17 cellular contexts compared by ENCODE assay signal in genomic region chr14:99116741-99117295, GRCh38.
DNase-seq lines count a peak whose midpoint lies in the region; ATAC-seq and TF ChIP-seq lines count a peak whose summit lies in the region.
"Had no signal": no experiment of that assay in that cellular context is flagged by ENCODE, and none has a peak within 500 bp of the region (broad histone marks: within the 10 kb centered on the region; RNA-seq: fewer than 3 reads in every experiment).

No MANE protein-coding gene starts in this region.

- CTCF ChIA-PET in activated CD4-positive, alpha-beta memory T cell treated with anti-CD3 and anti-CD28 coated beads, Interleukin-2, amount 10 ng/mL, durations not matched to agents 7 days and 5 days (lab: Charles Lee), result no interaction called here
- CTCF ChIA-PET in activated CD4-positive, alpha-beta memory T cell treated with anti-CD3 and anti-CD28 coated beads for 36 hours (lab: Charles Lee), result no interaction called here

- DNase-seq in activated CD4-positive, alpha-beta memory T cell treated with anti-CD3 and anti-CD28 coated beads, Interleukin-2, amount 10 ng/mL, durations not matched to agents 7 days and 5 days, result peak; percentile 6
- DNase-seq in activated CD4-positive, alpha-beta memory T cell treated with anti-CD3 and anti-CD28 coated beads for 36 hours, result no peak
- DNase-seq in right atrium auricular region (ENCODE audit: low spot score) (peak; percentile 9), heart right ventricle (no peak), lung (ENCODE audit: low spot score) (peak; percentile 26), NCI-H446 treated with DMSO at 0.1 percent for 48 hours (lab: John Stamatoyannopoulos, UW) (no peak)
- DNase-seq: COR-L47, DMS153, DMS79 treated with DMSO at 0.1 percent for 48 hours, EL, GOT3 had no signal

- ATAC-seq in heart right ventricle, result no peak
- ATAC-seq in lung (ENCODE audit: insufficient read depth, low FRiP score), result no peak
- no peak for ATAC-seq in GM21423 (IDR thresholded peaks at IDR 0.05; ENCODE audit: unreplicated experiment)
- ATAC-seq in HG03108 (IDR thresholded peaks at IDR 0.05; ENCODE audit: unreplicated experiment), result no peak
- ATAC-seq: CD8-positive, alpha-beta T cell; HCT116 had no signal

- no peaks in the 10 kb centered on the region for H3K36me3 Mint-ChIP-seq in activated CD4-positive, alpha-beta memory T cell treated with anti-CD3 and anti-CD28 coated beads, Interleukin-2, amount 10 ng/mL, durations not matched to agents 7 days and 5 days (ENCODE audit: low read depth)
- peaks cover 4% of the 10 kb centered on the region for H3K36me3 Mint-ChIP-seq in activated CD4-positive, alpha-beta memory T cell treated with anti-CD3 and anti-CD28 coated beads for 36 hours
- H3K36me3 Mint-ChIP-seq: CD14-positive monocyte; CD8-positive, alpha-beta T cell had no signal

- H3K27me3 ChIP-seq in right atrium auricular region (peaks cover 0 to 4% of the 10 kb centered on the region in 2 donors), heart right ventricle (peaks cover 8 to 58% (median 53%) of the 10 kb centered on the region in 7 donors), lung (ENCODE audit: control insufficient read depth, insufficient read depth) (peaks cover 11% of the 10 kb centered on the region)

- peaks cover 17% of the 10 kb centered on the region for H3K27me3 Mint-ChIP-seq in activated CD4-positive, alpha-beta memory T cell treated with anti-CD3 and anti-CD28 coated beads, Interleukin-2, amount 10 ng/mL, durations not matched to agents 7 days and 5 days
- peaks cover 4% of the 10 kb centered on the region for H3K27me3 Mint-ChIP-seq in activated CD4-positive, alpha-beta memory T cell treated with anti-CD3 and anti-CD28 coated beads for 36 hours

- no peaks in the 10 kb centered on the region for H3K4me1 Mint-ChIP-seq in activated CD4-positive, alpha-beta memory T cell treated with anti-CD3 and anti-CD28 coated beads, Interleukin-2, amount 10 ng/mL, durations not matched to agents 7 days and 5 days
- peaks cover 4% of the 10 kb centered on the region for H3K4me1 Mint-ChIP-seq in activated CD4-positive, alpha-beta memory T cell treated with anti-CD3 and anti-CD28 coated beads for 36 hours (ENCODE audit: low read depth)

- no peak overlapping the region for H3K27ac Mint-ChIP-seq in activated CD4-positive, alpha-beta memory T cell treated with anti-CD3 and anti-CD28 coated beads, Interleukin-2, amount 10 ng/mL, durations not matched to agents 7 days and 5 days
- no peak overlapping the region for H3K27ac Mint-ChIP-seq in activated CD4-positive, alpha-beta memory T cell treated with anti-CD3 and anti-CD28 coated beads for 36 hours
- H3K27ac Mint-ChIP-seq: CD14-positive monocyte; CD8-positive, alpha-beta T cell had no signal

- H3K4me3 ChIP-seq in right atrium auricular region (no peak overlapping the region), heart right ventricle (no peak overlapping the region), lung (no peak overlapping the region)

- 79 to 84% methylated on average over 9 of the region's 9 CpGs for WGBS in heart right ventricle, 2 donors
- WGBS in lung, 2 donors, result 88 to 92% methylated on average over 9 of the region's 9 CpGs

- H3K36me3 ChIP-seq in right atrium auricular region (no peaks in the 10 kb centered on the region), heart right ventricle (no peaks in the 10 kb centered on the region), lung (ENCODE audit: control insufficient read depth in 2 of 2, insufficient read depth in 2 of 2, low read length in 2 of 2) (no peaks in the 10 kb centered on the region)

- POLR2A ChIA-PET in activated CD4-positive, alpha-beta memory T cell treated with anti-CD3 and anti-CD28 coated beads, Interleukin-2, amount 10 ng/mL, durations not matched to agents 7 days and 5 days (lab: Charles Lee), result no interaction called here
- POLR2A ChIA-PET in activated CD4-positive, alpha-beta memory T cell treated with anti-CD3 and anti-CD28 coated beads for 36 hours (lab: Charles Lee), result no interaction called here

- no peaks in the 10 kb centered on the region for H3K9me3 Mint-ChIP-seq in activated CD4-positive, alpha-beta memory T cell treated with anti-CD3 and anti-CD28 coated beads, Interleukin-2, amount 10 ng/mL, durations not matched to agents 7 days and 5 days
- H3K9me3 Mint-ChIP-seq in activated CD4-positive, alpha-beta memory T cell treated with anti-CD3 and anti-CD28 coated beads for 36 hours, result peaks cover 15% of the 10 kb centered on the region

- H3K4me3 Mint-ChIP-seq in activated CD4-positive, alpha-beta memory T cell treated with anti-CD3 and anti-CD28 coated beads, Interleukin-2, amount 10 ng/mL, durations not matched to agents 7 days and 5 days, result no peak overlapping the region
- H3K4me3 Mint-ChIP-seq in activated CD4-positive, alpha-beta memory T cell treated with anti-CD3 and anti-CD28 coated beads for 36 hours, result no peak overlapping the region

- intact Hi-C loops in activated CD4-positive, alpha-beta memory T cell treated with anti-CD3 and anti-CD28 coated beads for 36 hours (cut with micrococcal nuclease), result no loop called here
- intact Hi-C loops in heart right ventricle (cut with DNase I), result no loop called here

- TF ChIP-seq CTCF in right atrium auricular region (IDR thresholded peaks at IDR 0.05), result no peak
- TF ChIP-seq CTCF in heart right ventricle (IDR thresholded peaks at IDR 0.05), result no peak
- TF ChIP-seq CTCF in lung (IDR thresholded peaks at IDR 0.05; ENCODE audit: control extremely low read depth, extremely low read depth), result no peak

- H3K27ac ChIP-seq in right atrium auricular region (no peak overlapping the region), heart right ventricle (no peak overlapping the region), lung (ENCODE audit: low read depth in 1 of 2, low read length in 1 of 2) (no peak overlapping the region)
- H3K27ac ChIP-seq: 22Rv1 had no signal

- peaks cover 0 to 22% of the 10 kb centered on the region in 2 donors for H3K9me3 ChIP-seq in right atrium auricular region
- H3K9me3 ChIP-seq in heart right ventricle, result peaks cover 0 to 23% (median 0%) of the 10 kb centered on the region in 11 donors
- H3K9me3 ChIP-seq in lung (ENCODE audit: control insufficient read depth in 2 of 2, insufficient read depth in 1 of 2, low read length in 1 of 2), result peaks cover 0 to 3% of the 10 kb centered on the region in 2 donors

- H3K4me1 ChIP-seq in right atrium auricular region, result no peaks in the 10 kb centered on the region
- H3K4me1 ChIP-seq in heart right ventricle, result no peaks in the 10 kb centered on the region
- H3K4me1 ChIP-seq in lung (ENCODE audit: control insufficient read depth in 2 of 2, insufficient read depth in 2 of 2, low read length in 2 of 2), result no peaks in the 10 kb centered on the region

Comparison
In these comparisons a context has a peak if more than half of its experiments do, and no peak if none do; other contexts are left out.
1. DNase-seq: peak in activated CD4-positive, alpha-beta memory T cell treated with anti-CD3 and anti-CD28 coated beads, Interleukin-2, amount 10 ng/mL, durations not matched to agents 7 days and 5 days (single experiment), right atrium auricular region (single experiment) and lung (single experiment); none in activated CD4-positive, alpha-beta memory T cell treated with anti-CD3 and anti-CD28 coated beads for 36 hours (single experiment), heart right ventricle (0 of 2) and NCI-H446 treated with DMSO at 0.1 percent for 48 hours (single experiment).